ENCODE assay signal across 1 cellular context in genomic region chr1:25905680-25906643, GRCh38.
TF ChIP-seq lines count a peak whose summit lies in the region.

Gene STMN1, minus strand, starts transcription at chr1:25906419. Its CDS starts 1,743 bp downstream, at chr1:25904676.

TF ChIP-seq in HepG2, 621 proteins besides CTCF, POLR2A, EP300 and RAD21 (continued from another document and continues in another):
- peak; percentile 6 for TF ChIP-seq ZBTB7B (CRISPR knock-in tag; IDR thresholded peaks at IDR 0.05)
- TF ChIP-seq GATAD1 (CRISPR knock-in tag; IDR thresholded peaks at IDR 0.05), result no peak
- TF ChIP-seq GATA4 (IDR thresholded peaks at IDR 0.05; ENCODE audit: borderline replicate concordance, low read depth), result peak; percentile 55; the same call in 1 of the 2 replicates
- TF ChIP-seq MLX (CRISPR knock-in tag; IDR thresholded peaks at IDR 0.05), result peak; percentile 29; the same call in 1 of the 2 replicates
- TF ChIP-seq HDAC2 (CRISPR knock-in tag; IDR thresholded peaks at IDR 0.05), result no peak
- TF ChIP-seq BORCS8-MEF2B (CRISPR knock-in tag; IDR thresholded peaks at IDR 0.05), result 0 out of 2 replicates have a peak, but pooled peaks have one; percentile 18
- TF ChIP-seq HHEX (CRISPR knock-in tag; IDR thresholded peaks at IDR 0.05), result no peak
- peak; percentile 83 for TF ChIP-seq NFYC (CRISPR knock-in tag; IDR thresholded peaks at IDR 0.05)
- peak; percentile 80 for TF ChIP-seq MYC (CRISPR knock-in tag; IDR thresholded peaks at IDR 0.05; ENCODE audit: borderline replicate concordance)
- TF ChIP-seq TAF15 (IDR thresholded peaks at IDR 0.05; ENCODE audit: low read depth, low read length, poor library complexity, severe bottlenecking), result no peak
- TF ChIP-seq WIZ (CRISPR knock-in tag; IDR thresholded peaks at IDR 0.05), result no peak
- TF ChIP-seq ZNF513 (CRISPR knock-in tag; conservative IDR thresholded peaks at IDR 0.05), result no peak
- 0 out of 2 replicates have a peak, but pooled peaks have one; percentile 44 for TF ChIP-seq ZBTB2 (CRISPR knock-in tag; IDR thresholded peaks at IDR 0.05; ENCODE audit: low read depth)
- TF ChIP-seq ZNF598 (CRISPR knock-in tag; IDR thresholded peaks at IDR 0.05; ENCODE audit: borderline replicate concordance), result no peak
- peak; percentile 25; the same call in 1 of the 2 replicates for TF ChIP-seq MXD1 (CRISPR knock-in tag; IDR thresholded peaks at IDR 0.05)
- TF ChIP-seq MNT (IDR thresholded peaks at IDR 0.05), result peak; percentile 78
- no peak for TF ChIP-seq ZNF446 (CRISPR knock-in tag; IDR thresholded peaks at IDR 0.05)
- TF ChIP-seq CREM (IDR thresholded peaks at IDR 0.05), result peak; percentile 21; the same call in 1 of the 2 replicates
- TF ChIP-seq CREM (CRISPR knock-in tag; IDR thresholded peaks at IDR 0.05), result no peak
- peak; percentile 72 for TF ChIP-seq CBFB (CRISPR knock-in tag; IDR thresholded peaks at IDR 0.05)
- TF ChIP-seq PHF8 (CRISPR knock-in tag; IDR thresholded peaks at IDR 0.05), result peak; percentile 51
- peak; percentile 64; the same call in 1 of the 2 replicates for TF ChIP-seq REL (CRISPR knock-in tag; conservative IDR thresholded peaks at IDR 0.05)
- TF ChIP-seq MXD4 (CRISPR knock-in tag; IDR thresholded peaks at IDR 0.05), result peak; percentile 73
- no peak for TF ChIP-seq ZNF264 (CRISPR knock-in tag; IDR thresholded peaks at IDR 0.05)
- TF ChIP-seq PATZ1 (CRISPR knock-in tag; IDR thresholded peaks at IDR 0.05), result peak; percentile 70
- peak; percentile 75; the same call in 1 of the 2 replicates for TF ChIP-seq CAMTA2 (CRISPR knock-in tag; IDR thresholded peaks at IDR 0.05; ENCODE audit: borderline replicate concordance)
- no peak for TF ChIP-seq ZFP82 (CRISPR knock-in tag; IDR thresholded peaks at IDR 0.05; ENCODE audit: borderline replicate concordance)
- 0 out of 2 replicates have a peak, but pooled peaks have one; percentile 28 for TF ChIP-seq ZSCAN31 (CRISPR knock-in tag; IDR thresholded peaks at IDR 0.05; ENCODE audit: low read depth)
- TF ChIP-seq ZNF691 (CRISPR knock-in tag; IDR thresholded peaks at IDR 0.05; ENCODE audit: borderline replicate concordance, low read depth), result no peak
- TF ChIP-seq PREB (CRISPR knock-in tag; IDR thresholded peaks at IDR 0.05), result no peak
- no peak for TF ChIP-seq NBN (conservative IDR thresholded peaks at IDR 0.05)
- no peak for TF ChIP-seq ZNF101 (CRISPR knock-in tag; IDR thresholded peaks at IDR 0.05; ENCODE audit: borderline replicate concordance, low read depth)
- peak; percentile 80 for TF ChIP-seq ZNF574 (CRISPR knock-in tag; IDR thresholded peaks at IDR 0.05)
- no peak for TF ChIP-seq EZH2 (conservative IDR thresholded peaks at IDR 0.05; ENCODE audit: low read depth, low read length)
- TF ChIP-seq FOXJ3 (CRISPR knock-in tag; IDR thresholded peaks at IDR 0.05; ENCODE audit: borderline replicate concordance), result no peak
- TF ChIP-seq ZBTB8A (CRISPR knock-in tag; IDR thresholded peaks at IDR 0.05; ENCODE audit: borderline replicate concordance, low read depth), result peak; percentile 43; the same call in 1 of the 2 replicates
- no peak for TF ChIP-seq ZNF484 (CRISPR knock-in tag; IDR thresholded peaks at IDR 0.05; ENCODE audit: borderline replicate concordance, low read depth)
- no peak for TF ChIP-seq PCBP2 (optimal IDR thresholded peaks at IDR 0.05; ENCODE audit: low read depth, low read length, poor library complexity, severe bottlenecking)
- no peak for TF ChIP-seq DMTF1 (CRISPR knock-in tag; IDR thresholded peaks at IDR 0.05)
- TF ChIP-seq HNF1B (CRISPR knock-in tag; IDR thresholded peaks at IDR 0.05), result 0 out of 2 replicates have a peak, but pooled peaks have one; percentile 26
- 0 out of 2 replicates have a peak, but pooled peaks have one; percentile 35 for TF ChIP-seq AKAP8 (CRISPR knock-in tag; IDR thresholded peaks at IDR 0.05)
- no peak for TF ChIP-seq ZNF75D (CRISPR knock-in tag; IDR thresholded peaks at IDR 0.05; ENCODE audit: borderline replicate concordance)
- TF ChIP-seq HOXA3 (CRISPR knock-in tag; IDR thresholded peaks at IDR 0.05), result peak; percentile 75
- TF ChIP-seq DR1 (CRISPR knock-in tag; IDR thresholded peaks at IDR 0.05), result peak; percentile 92
- TF ChIP-seq ZNF350 (CRISPR knock-in tag; IDR thresholded peaks at IDR 0.05; ENCODE audit: borderline replicate concordance, low read depth), result peak; percentile 23; the same call in 1 of the 2 replicates
- TF ChIP-seq NPAS2 (CRISPR knock-in tag; IDR thresholded peaks at IDR 0.05; ENCODE audit: borderline replicate concordance), result no peak
- no peak for TF ChIP-seq SOX13 (IDR thresholded peaks at IDR 0.05)
- peak in 1 of 2 experiments; percentile 7; a peak in 2 of 4 replicates for TF ChIP-seq SOX13 (CRISPR knock-in tag; conservative IDR thresholded peaks at IDR 0.05 in 1 of 2, IDR thresholded peaks at IDR 0.05 in 1 of 2)
- no peak for TF ChIP-seq ZNF567 (CRISPR knock-in tag; IDR thresholded peaks at IDR 0.05; ENCODE audit: borderline replicate concordance)
- TF ChIP-seq MAFF (IDR thresholded peaks at IDR 0.05; ENCODE audit: low read depth, low read length), result no peak
